In genomic region chr1:155307247-155307740, GRCh38 we compare ENCODE assay signal across 7 cellular contexts. TPM values are rescaled to one million over a fixed set of nuclear protein-coding genes. Genes with fewer than 3 reads are reported as not detected.
DNase-seq lines count a peak whose midpoint lies in the region; ATAC-seq and TF ChIP-seq lines count a peak whose summit lies in the region.

No MANE protein-coding gene starts in this region.

- no peak for TF ChIP-seq POLR2A in vagina (IDR thresholded peaks at IDR 0.05)

- peaks cover 24% of the 10 kb centered on the region for H3K36me3 Mint-ChIP-seq in activated B cell treated with CpG ODN at 0.5 μM for 24 hours (ENCODE audit: low read depth)

- no peaks in the 10 kb centered on the region for H3K9me3 Mint-ChIP-seq in activated B cell treated with CpG ODN at 0.5 μM for 24 hours

- peaks cover 32% of the 10 kb centered on the region for H3K4me1 Mint-ChIP-seq in activated B cell treated with CpG ODN at 0.5 μM for 24 hours

- TF ChIP-seq CTCF in activated B cell treated with CpG ODN at 0.5 μM for 24 hours (IDR thresholded peaks at IDR 0.05) (no peak), left lung (IDR thresholded peaks at IDR 0.05) (peak; percentile 8 to 19), vagina (IDR thresholded peaks at IDR 0.05) (no peak)

- H3K27ac ChIP-seq in left lung (no peak overlapping the region), vagina (no peak overlapping the region)

- CTCF ChIA-PET in activated B cell treated with CpG ODN at 0.5 μM for 24 hours (lab: Charles Lee) = interaction anchor here (0.9 to 2.5 kb wide), 4 partner anchors 15 to 134 kb away, joined by 3 to 23 read pairs (median 4); partner anchors contain the start of genes CLK2 and KRTCAP2

- no peaks in the 10 kb centered on the region for H3K27me3 ChIP-seq in left lung
- H3K27me3 ChIP-seq in vagina = no peaks in the 10 kb centered on the region

- H3K4me1 ChIP-seq in left lung (peaks cover 6 to 40% of the 10 kb centered on the region in 2 donors), vagina (peaks cover 27% of the 10 kb centered on the region)

- ATAC-seq in activated B cell treated with CpG ODN at 0.5 μM for 24 hours (ENCODE audit: low read depth) (no peak), left lung (no peak)

- no peaks in the 10 kb centered on the region for H3K9me3 ChIP-seq in left lung
- H3K9me3 ChIP-seq in vagina = no peaks in the 10 kb centered on the region

- H3K4me3 ChIP-seq in left lung (no peak overlapping the region), vagina (no peak overlapping the region)

- DNase-seq in ELR (ENCODE audit: low read depth) (peak; percentile 79), LoVo (ENCODE audit: low spot score) (peak; percentile 36), activated B cell treated with CpG ODN at 0.5 μM for 24 hours (no peak), left lung (no peak), anterior cingulate cortex (lab: John Stamatoyannopoulos, UW) (no peak), globus pallidus (ENCODE audit: low spot score) (no peak), vagina (ENCODE audit: extremely low spot score in 2 of 2) (no peak)

- H3K36me3 ChIP-seq in left lung (peaks cover 0 to 20% of the 10 kb centered on the region in 2 donors), vagina (peaks cover 0 to 4% of the 10 kb centered on the region in 2 donors)

- intact Hi-C loops in activated B cell treated with CpG ODN at 0.5 μM for 24 hours (cut with micrococcal nuclease) = no loop called here
- intact Hi-C loops in left lung (cut with DNase I) = no loop called here
- intact Hi-C loops in vagina (cut with DNase I) = no loop called here

- no peaks in the 10 kb centered on the region for H3K27me3 Mint-ChIP-seq in activated B cell treated with CpG ODN at 0.5 μM for 24 hours

- peak overlapping the region; percentile 76 for H3K27ac Mint-ChIP-seq in activated B cell treated with CpG ODN at 0.5 μM for 24 hours

- POLR2A ChIA-PET in activated B cell treated with CpG ODN at 0.5 μM for 24 hours (lab: Charles Lee) = interaction anchor here (0.6 to 1.9 kb wide), 5 partner anchors 13 to 182 kb away, joined by 3 to 30 read pairs (median 12); partner anchors contain the start of genes CLK2 and RUSC1

- peak overlapping the region; percentile 52 for H3K4me3 Mint-ChIP-seq in activated B cell treated with CpG ODN at 0.5 μM for 24 hours

RNA-seq across cellular contexts. Expression of gene FDPS, which starts 1.4 kb away (rescaled TPM):
- total RNA-seq in activated B cell treated with CpG ODN at 0.5 μM for 24 hours (241 and 242 TPM in 2 replicates), left lung (100 to 1,000 TPM; 206 to 411 TPM), vagina (71.0 TPM)

RNA-seq across cellular contexts. Expression of gene PKLR, which starts 6.1 kb away (rescaled TPM):
- total RNA-seq in activated B cell treated with CpG ODN at 0.5 μM for 24 hours = 0.18 TPM in 1 of 2 replicates, not detected in the other
- not detected for total RNA-seq in left lung
- not detected for total RNA-seq in vagina

RNA-seq across cellular contexts. Expression of gene RUSC1, which starts 13.4 kb away (rescaled TPM):
- 15.0 TPM in 2 replicates for total RNA-seq in activated B cell treated with CpG ODN at 0.5 μM for 24 hours
- 10 to 100 TPM; 36.2 to 42.8 TPM for total RNA-seq in left lung
- total RNA-seq in vagina = 24.3 TPM

RNA-seq across cellular contexts. Expression of gene HCN3, which starts 30.0 kb away (rescaled TPM):
- 2.7 TPM in 2 replicates for total RNA-seq in activated B cell treated with CpG ODN at 0.5 μM for 24 hours
- 1 to 10 TPM; 2.4 to 3.8 TPM for total RNA-seq in left lung
- total RNA-seq in vagina = 4.2 TPM

RNA-seq across cellular contexts. Expression of gene CLK2, which starts 34.0 kb away (rescaled TPM):
- total RNA-seq in activated B cell treated with CpG ODN at 0.5 μM for 24 hours (109 and 112 TPM in 2 replicates), left lung (10 to 100 TPM; 45.4 to 55.2 TPM), vagina (48.1 TPM)

Comparison
In these comparisons a context has a peak if more than half of its experiments do, and no peak if none do; other contexts are left out.
1. DNase-seq: peak in ELR (single experiment) and LoVo (single experiment); none in activated B cell treated with CpG ODN at 0.5 μM for 24 hours (single experiment), left lung (0 of 2), anterior cingulate cortex (0 of 58), globus pallidus (single experiment) and vagina (0 of 2).
2. CTCF ChIP-seq: peak in left lung (2 of 2); none in activated B cell treated with CpG ODN at 0.5 μM for 24 hours (single experiment) and vagina (0 of 3).